Comparison of ENCODE assay signal across 21 cellular contexts in genomic region chr6:46513533-46513932, GRCh38. TPM values are rescaled to one million over a fixed set of nuclear protein-coding genes. Genes with fewer than 3 reads are reported as not detected.
"Had no signal": no experiment of that assay in that cellular context is flagged by ENCODE, and none has a peak within 500 bp of the region (broad histone marks: within the 10 kb centered on the region; RNA-seq: fewer than 3 reads in every experiment).

No MANE protein-coding gene starts in this region.

- H3K27me3 ChIP-seq: body of pancreas, cardiac muscle cell, esophagus squamous epithelium, gastrocnemius medialis, spleen, vagina had no signal

- H3K9me3 ChIP-seq: body of pancreas, esophagus squamous epithelium, gastrocnemius medialis, SK-N-SH, spleen, vagina had no signal

- H3K4me1 ChIP-seq: spleen had no signal

- H3K4me3 ChIP-seq: body of pancreas, cardiac muscle cell, esophagus squamous epithelium, gastrocnemius medialis, spleen, vagina had no signal

- DNase-seq: activated CD4-positive, alpha-beta memory T cell treated with anti-CD3 and anti-CD28 coated beads for 36 hours; activated naive CD4-positive, alpha-beta T cell treated with Interleukin-2 at 50 U/mL for 16 hours; activated naive CD8-positive, alpha-beta T cell treated with anti-CD3 and anti-CD28 coated beads, Interleukin-2, amount 10 ng/mL, durations not matched to agents 7 days and 5 days; activated T-cell treated with anti-CD3 and anti-CD28 coated beads, Interleukin-2, amount 50 U/mL, for 48 hours; amniotic stem cell; body of pancreas; esophagus squamous epithelium; gastrocnemius medialis; head of caudate nucleus; islet precursor cell; left colon; naive thymus-derived CD4-positive, alpha-beta T cell; occipital lobe; SK-N-SH; spleen; stimulated activated CD4-positive, alpha-beta T cell treated with anti-CD3 and anti-CD28 coated beads, Interleukin-4, amount 100 ng/mL, for 24 hours; T-cell had no signal

- ATAC-seq: body of pancreas; gastrocnemius medialis; left colon; naive thymus-derived CD4-positive, alpha-beta T cell; T-cell; WTC11 had no signal

- H3K27ac ChIP-seq: body of pancreas, cardiac muscle cell, spleen, vagina had no signal

- H3K36me3 ChIP-seq: cardiac muscle cell, esophagus squamous epithelium, gastrocnemius medialis, spleen, vagina had no signal

RNA-seq across cellular contexts. Expression of gene RCAN2, which starts 22.3 kb away (rescaled TPM):
- total RNA-seq: lung microvascular endothelial cell had no signal
